In genomic region chr15:78340243-78341056, GRCh38 we compare ENCODE assay signal across 10 cellular contexts. TPM values are rescaled to one million over a fixed set of nuclear protein-coding genes. Genes with fewer than 3 reads are reported as not detected.
DNase-seq lines count a peak whose midpoint lies in the region; ATAC-seq and TF ChIP-seq lines count a peak whose summit lies in the region.
"Had no signal": no experiment of that assay in that cellular context is flagged by ENCODE, and none has a peak within 500 bp of the region (broad histone marks: within the 10 kb centered on the region; RNA-seq: fewer than 3 reads in every experiment).

CRABP1 (plus strand) TSS chr15:78340353; CDS start chr15:78340429, 76 bp downstream.

- H3K4me3 Mint-ChIP-seq in endothelial cell (ENCODE audit: unreplicated experiment) = peak within 1 kb of the TSS; percentile 74

- no peak for TF ChIP-seq POLR2A in gastroesophageal sphincter (IDR thresholded peaks at IDR 0.05)

- H3K4me1 ChIP-seq in gastroesophageal sphincter = peaks cover 0 to 16% (median 0%) of the 10 kb centered on the region in 3 donors

- H3K36me3 ChIP-seq in MG63 (no peaks in the 10 kb centered on the region), gastroesophageal sphincter (no peaks in the 10 kb centered on the region)
- H3K36me3 ChIP-seq: upper lobe of left lung had no signal

- no peak within 1 kb of the TSS for H3K27ac ChIP-seq in gastroesophageal sphincter
- H3K27ac ChIP-seq: upper lobe of left lung had no signal

- H3K4me1 Mint-ChIP-seq in endothelial cell (ENCODE audit: unreplicated experiment) = peaks cover 10% of the 10 kb centered on the region

- H3K9me3 ChIP-seq in MG63 (no peaks in the 10 kb centered on the region), gastroesophageal sphincter (no peaks in the 10 kb centered on the region)
- H3K9me3 ChIP-seq: upper lobe of left lung had no signal

- intact Hi-C loops in posterior vena cava (cut with DNase I) = no loop called here

- no peak for ATAC-seq in gastroesophageal sphincter
- no peak for ATAC-seq in HG02840 (IDR thresholded peaks at IDR 0.05; ENCODE audit: low FRiP score, unreplicated experiment)

- TF ChIP-seq EP300 in gastroesophageal sphincter (IDR thresholded peaks at IDR 0.05) = no peak

- H3K27me3 ChIP-seq in MG63 (peaks cover 59% of the 10 kb centered on the region), gastroesophageal sphincter (peaks cover 89% of the 10 kb centered on the region)

- H3K4me3 ChIP-seq in MG63 (no peak within 1 kb of the TSS), gastroesophageal sphincter (peak within 1 kb of the TSS in 1 of 2 donors; percentile 6)

- in situ Hi-C loops in KBM-7 (cut with MboI; ENCODE audit: low pct_unique_long_range_greater_than_20kb, low sequenced_read_pairs) = loop anchor here (25.0 kb wide), 1 partner anchor 103 kb away; the partner anchor contains the start of gene ACSBG1

- TF ChIP-seq CTCF in endothelial cell (IDR thresholded peaks at IDR 0.05; ENCODE audit: unreplicated experiment) (no peak), gastroesophageal sphincter (IDR thresholded peaks at IDR 0.05) (no peak)

- peak within 1 kb of the TSS; percentile 7 for H3K27ac Mint-ChIP-seq in endothelial cell (ENCODE audit: unreplicated experiment)
- H3K27ac Mint-ChIP-seq: naive B cell had no signal

- no peaks in the 10 kb centered on the region for H3K9me3 Mint-ChIP-seq in endothelial cell (ENCODE audit: unreplicated experiment)

- H3K27me3 Mint-ChIP-seq in endothelial cell (ENCODE audit: unreplicated experiment) = peaks cover 21% of the 10 kb centered on the region

- DNase-seq in NCI-H524 (lab: John Stamatoyannopoulos, UW) (peak; percentile 52 to 75), NCI-H524 treated with DMSO at 0.1 percent for 48 hours (lab: John Stamatoyannopoulos, UW) (no peak), KBM-7 (peak; percentile 33), endothelial cell (ENCODE audit: low spot score) (no peak), posterior vena cava (ENCODE audit: low spot score) (peak; percentile 62), MG63 (no peak)
- DNase-seq: naive B cell had no signal

- H3K36me3 Mint-ChIP-seq in endothelial cell (ENCODE audit: low read depth, unreplicated experiment) = peaks cover 4% of the 10 kb centered on the region
- H3K36me3 Mint-ChIP-seq: naive B cell had no signal

- WGBS in gastroesophageal sphincter (ENCODE audit: low coverage in 1 of 2), 2 donors = 3% methylated on average over 18 of the region's 66 CpGs; no CpG with 5 or more reads in 1 of the 2 donors

RNA-seq across cellular contexts. Expression of gene CRABP1, which starts in this region (rescaled TPM):
- total RNA-seq in endothelial cell (ENCODE audit: unreplicated experiment) (3.3 TPM), posterior vena cava (not detected), gastroesophageal sphincter (1 to 10 TPM in 2 of 4 donors, under 1 TPM in 1, not detected in 1; 0.50 to 5.3 (median 3.6) TPM)
- total RNA-seq in MG63 (2014; rRNA removed; shearing (Covaris generic); ENCODE audit: low replicate concordance) = not detected in 2 replicates

Comparison
In these comparisons a context has a peak if more than half of its experiments do, and no peak if none do; other contexts are left out.
1. DNase-seq: peak in NCI-H524 (2 of 2) and KBM-7 (single experiment); none in NCI-H524 treated with DMSO at 0.1 percent for 48 hours (single experiment), endothelial cell (single experiment) and MG63 (single experiment).
2. Peak in DNase-seq in posterior vena cava; RNA of the gene not detected or under 1 TPM.